ENCODE assay signal across 32 cellular contexts in the genomic region with DNA sequence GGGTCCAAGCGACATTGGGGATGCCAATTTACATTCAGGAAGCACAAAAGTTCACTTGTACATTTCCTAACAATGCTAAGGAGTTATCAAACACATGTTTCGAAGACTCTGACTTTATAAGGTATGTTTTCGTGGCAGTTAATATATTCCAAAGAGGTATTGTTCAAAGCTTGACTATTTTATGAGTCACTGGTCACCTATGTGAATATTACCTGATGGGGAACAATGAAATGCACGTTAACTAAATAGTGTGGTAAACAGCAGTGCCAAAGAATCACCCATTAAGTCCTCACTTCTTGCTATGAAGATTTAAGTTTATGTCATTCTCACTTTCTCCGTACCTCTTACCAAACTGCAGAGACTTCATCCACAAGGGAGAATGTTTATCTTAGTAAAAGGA.
"Had no signal": no experiment of that assay in that cellular context is flagged by ENCODE, and none has a peak within 500 bp of the region (broad histone marks: within the 10 kb centered on the region; RNA-seq: fewer than 3 reads in every experiment).

No MANE protein-coding gene starts in this region.

- ATAC-seq: activated CD8-positive, alpha-beta T cell treated with anti-CD3 and anti-CD28 coated beads for 36 hours; activated T-cell treated with anti-CD3 and anti-CD28 coated beads, Interleukin-2, amount 50 U/mL, for 72 hours; activated T-helper 17 cell treated with anti-CD3 and anti-CD28 coated beads, Interleukin-2, amount 50 U/mL, for 72 hours had no signal

- H3K36me3 ChIP-seq: ascending aorta had no signal

- DNase-seq: activated CD4-positive, alpha-beta T cell treated with anti-CD3 and anti-CD28 coated beads, Interleukin-2, amount 10 ng/mL, durations not matched to agents 24 days and 14 days; activated CD4-positive, alpha-beta T cell treated with anti-CD3 and anti-CD28 coated beads, Interleukin-2, amount 50 U/mL, for 4 hours; activated CD8-positive, alpha-beta T cell treated with anti-CD3 and anti-CD28 coated beads for 36 hours; activated effector memory CD4-positive, alpha-beta T cell treated with anti-CD3 and anti-CD28 coated beads, Interleukin-2, amount 50 U/mL, for 16 hours; activated naive CD4-positive, alpha-beta T cell; activated naive CD8-positive, alpha-beta T cell treated with anti-CD3 and anti-CD28 coated beads, Interleukin-2, amount 10 ng/mL, durations not matched to agents 7 days and 5 days; activated T-cell treated with anti-CD3 and anti-CD28 coated beads, Interleukin-2, amount 50 U/mL, for 1 hour; activated T-cell treated with anti-CD3 and anti-CD28 coated beads, Interleukin-2, amount 50 U/mL, for 72 hours; amygdala; cerebellar nuclear complex; Kasumi-1; KG1; NCI-H1092 treated with DMSO at 0.1 percent for 48 hours; NCI-H1417; NCI-H146; NCI-H187; NCI-H2029 treated with DMSO at 0.1 percent for 48 hours; NCI-H2107; NCI-H2171; NCI-H510A; NCI-H526; NCI-H748 treated with DMSO at 0.1 percent for 48 hours; NK-92 treated with Interleukin-12 subunit alpha and Interleukin-12 subunit beta, amount 100 ng/mL, for 24 hours; SHP77; SJCRH30 had no signal

- H3K27ac Mint-ChIP-seq: activated CD4-positive, alpha-beta T cell treated with anti-CD3 and anti-CD28 coated beads, Interleukin-2, amount 10 ng/mL, durations not matched to agents 24 days and 14 days; activated CD8-positive, alpha-beta T cell treated with anti-CD3 and anti-CD28 coated beads for 36 hours; activated naive CD4-positive, alpha-beta T cell treated with anti-CD3 and anti-CD28 coated beads, Interleukin-2, amount 50 U/mL, for 24 hours; activated naive CD8-positive, alpha-beta T cell treated with anti-CD3 and anti-CD28 coated beads, Interleukin-2, amount 10 ng/mL, durations not matched to agents 7 days and 5 days; activated T-cell treated with anti-CD3 and anti-CD28 coated beads, Interleukin-2, amount 50 U/mL, for 72 hours; activated T-helper 17 cell treated with anti-CD3 and anti-CD28 coated beads, Interleukin-2, amount 50 U/mL, for 72 hours; T-helper 1 cell treated with Interleukin-12 subunit alpha and Interleukin-12 subunit beta and Interleukin-4 antibody, amounts not matched to agents 30 μg/mL and 1 μg/mL, for 36 hours; T-helper 2 cell treated with Interferon-gamma antibody and Interleukin-4, amounts not matched to agents 5 μg/mL and 100 μg/mL, for 36 hours had no signal

- H3K27me3 ChIP-seq: ascending aorta, SJCRH30 had no signal

- H3K4me3 ChIP-seq: ascending aorta, SJCRH30, SK-N-MC had no signal

- H3K36me3 Mint-ChIP-seq: activated naive CD4-positive, alpha-beta T cell treated with anti-CD3 and anti-CD28 coated beads, Interleukin-2, amount 50 U/mL, for 24 hours; activated naive CD8-positive, alpha-beta T cell treated with anti-CD3 and anti-CD28 coated beads, Interleukin-2, amount 10 ng/mL, durations not matched to agents 7 days and 5 days had no signal

- FAIRE-seq: TTC549 had no signal

- H3K27ac ChIP-seq: ascending aorta, SJCRH30, SK-N-MC had no signal

- H3K9me3 ChIP-seq: ascending aorta, SJCRH30 had no signal

- H3K4me1 ChIP-seq: ascending aorta, SJCRH30 had no signal

- H3K27me3 Mint-ChIP-seq: activated CD4-positive, alpha-beta T cell treated with anti-CD3 and anti-CD28 coated beads, Interleukin-2, amount 10 ng/mL, durations not matched to agents 24 days and 14 days; activated CD8-positive, alpha-beta T cell treated with anti-CD3 and anti-CD28 coated beads for 36 hours; activated naive CD4-positive, alpha-beta T cell treated with anti-CD3 and anti-CD28 coated beads, Interleukin-2, amount 50 U/mL, for 24 hours; activated naive CD8-positive, alpha-beta T cell treated with anti-CD3 and anti-CD28 coated beads, Interleukin-2, amount 10 ng/mL, durations not matched to agents 7 days and 5 days had no signal

- H3K4me3 Mint-ChIP-seq: activated CD4-positive, alpha-beta T cell treated with anti-CD3 and anti-CD28 coated beads, Interleukin-2, amount 10 ng/mL, durations not matched to agents 24 days and 14 days; activated CD8-positive, alpha-beta T cell treated with anti-CD3 and anti-CD28 coated beads for 36 hours; activated naive CD4-positive, alpha-beta T cell treated with anti-CD3 and anti-CD28 coated beads, Interleukin-2, amount 50 U/mL, for 24 hours; activated naive CD8-positive, alpha-beta T cell treated with anti-CD3 and anti-CD28 coated beads, Interleukin-2, amount 10 ng/mL, durations not matched to agents 7 days and 5 days; activated T-cell treated with anti-CD3 and anti-CD28 coated beads, Interleukin-2, amount 50 U/mL, for 72 hours; activated T-helper 17 cell treated with anti-CD3 and anti-CD28 coated beads, Interleukin-2, amount 50 U/mL, for 72 hours; T-helper 1 cell treated with Interleukin-12 subunit alpha and Interleukin-12 subunit beta and Interleukin-4 antibody, amounts not matched to agents 30 μg/mL and 1 μg/mL, for 36 hours; T-helper 2 cell treated with Interferon-gamma antibody and Interleukin-4, amounts not matched to agents 5 μg/mL and 100 μg/mL, for 36 hours had no signal

- H3K9me3 Mint-ChIP-seq: activated CD4-positive, alpha-beta T cell treated with anti-CD3 and anti-CD28 coated beads, Interleukin-2, amount 10 ng/mL, durations not matched to agents 24 days and 14 days; activated CD8-positive, alpha-beta T cell treated with anti-CD3 and anti-CD28 coated beads for 36 hours; activated naive CD4-positive, alpha-beta T cell treated with anti-CD3 and anti-CD28 coated beads, Interleukin-2, amount 50 U/mL, for 24 hours; activated naive CD8-positive, alpha-beta T cell treated with anti-CD3 and anti-CD28 coated beads, Interleukin-2, amount 10 ng/mL, durations not matched to agents 7 days and 5 days; activated T-cell treated with anti-CD3 and anti-CD28 coated beads, Interleukin-2, amount 50 U/mL, for 72 hours; activated T-helper 17 cell treated with anti-CD3 and anti-CD28 coated beads, Interleukin-2, amount 50 U/mL, for 72 hours; T-helper 1 cell treated with Interleukin-12 subunit alpha and Interleukin-12 subunit beta and Interleukin-4 antibody, amounts not matched to agents 30 μg/mL and 1 μg/mL, for 36 hours; T-helper 2 cell treated with Interferon-gamma antibody and Interleukin-4, amounts not matched to agents 5 μg/mL and 100 μg/mL, for 36 hours had no signal

- H3K4me1 Mint-ChIP-seq: activated CD4-positive, alpha-beta T cell treated with anti-CD3 and anti-CD28 coated beads, Interleukin-2, amount 10 ng/mL, durations not matched to agents 24 days and 14 days; activated naive CD4-positive, alpha-beta T cell treated with anti-CD3 and anti-CD28 coated beads, Interleukin-2, amount 50 U/mL, for 24 hours; activated naive CD8-positive, alpha-beta T cell treated with anti-CD3 and anti-CD28 coated beads, Interleukin-2, amount 10 ng/mL, durations not matched to agents 7 days and 5 days; activated T-helper 17 cell treated with anti-CD3 and anti-CD28 coated beads, Interleukin-2, amount 50 U/mL, for 72 hours had no signal
